In the genomic region with DNA sequence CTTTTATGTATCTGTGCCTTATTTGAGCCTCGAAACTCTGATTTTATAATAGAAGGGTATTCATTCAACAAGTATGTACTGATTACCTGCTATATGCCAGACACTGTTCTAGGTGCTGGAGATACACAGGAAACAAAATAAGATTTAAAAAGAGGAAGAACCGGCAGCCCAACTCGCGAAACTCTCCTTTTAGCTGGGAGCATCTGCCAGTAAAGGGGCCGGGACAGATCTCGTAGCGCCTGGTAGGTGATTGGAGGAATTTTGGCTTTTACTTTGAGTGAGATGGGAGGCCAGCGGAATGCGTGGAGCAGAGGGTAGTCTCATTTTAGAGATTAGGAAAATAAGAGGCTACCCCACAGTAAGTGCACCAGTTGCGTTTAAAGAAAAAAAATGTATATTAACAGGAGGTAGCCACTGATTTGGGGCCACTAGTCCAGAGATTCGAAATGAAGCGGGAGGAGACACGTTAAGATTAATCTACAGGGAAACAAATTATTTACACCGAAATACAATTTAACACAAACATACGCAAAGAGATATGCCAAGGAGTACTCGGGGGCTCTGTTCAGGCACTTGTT, we compare ENCODE assay signal across 1 cellular context.
TF ChIP-seq lines count a peak whose summit lies in the region.

No MANE protein-coding gene starts in this region.

TF ChIP-seq in endothelial cell of umbilical vein, 7 proteins besides CTCF, POLR2A, EP300 and RAD21:
- TF ChIP-seq POLR2AphosphoS5 (IDR thresholded peaks at IDR 0.05; ENCODE audit: insufficient read depth, low read depth, low read length) (no peak), JUN (IDR thresholded peaks at IDR 0.05; ENCODE audit: borderline replicate concordance, insufficient read depth, insufficient read length, low read depth) (no peak), GATA2 (IDR thresholded peaks at IDR 0.05; ENCODE audit: insufficient read depth, insufficient read length, low read depth, low read length) (no peak), FOS (IDR thresholded peaks at IDR 0.05; ENCODE audit: borderline replicate concordance, insufficient read depth, low read length) (no peak), MYC (IDR thresholded peaks at IDR 0.05; ENCODE audit: low read depth, low read length) (no peak), MAX (IDR thresholded peaks at IDR 0.05; ENCODE audit: insufficient read depth, insufficient read length) (no peak), EZH2 (IDR thresholded peaks at IDR 0.05; ENCODE audit: borderline replicate concordance, low read depth, low read length, severe bottlenecking) (no peak)
